8 cellular contexts compared by ENCODE assay signal in genomic region chr10:110074986-110075664, GRCh38.
DNase-seq lines count a peak whose midpoint lies in the region; ATAC-seq, FAIRE-seq and TF ChIP-seq lines count a peak whose summit lies in the region.

No MANE protein-coding gene starts in this region.

- no peaks in the 10 kb centered on the region for H3K9me1 ChIP-seq in endothelial cell of umbilical vein (replicated peaks; ENCODE audit: control insufficient read depth, extremely low read depth, insufficient read depth, low read length)

- H3K79me2 ChIP-seq in DND-41 (ENCODE audit: insufficient read depth, low read length) (peaks cover 83% of the 10 kb centered on the region), endothelial cell of umbilical vein (ENCODE audit: control insufficient read depth, insufficient read depth, low read length) (no peaks in the 10 kb centered on the region), trophoblast cell (ENCODE audit: control insufficient read depth, insufficient read depth, low read length, poor library complexity) (no peaks in the 10 kb centered on the region)

- CTCF ChIA-PET in endothelial cell of umbilical vein (lab: Charles Lee), result interaction anchor here (0.8 to 4.7 kb wide), 8 partner anchors 9 to 191 kb away, joined by 3 to 46 read pairs (median 4); no protein-coding TSS in a partner anchor

- H3K36me3 ChIP-seq in DND-41 (ENCODE audit: insufficient read depth, low read length) (no peaks in the 10 kb centered on the region), endothelial cell of umbilical vein (ENCODE audit: control insufficient read depth in 2 of 2, extremely low read depth in 1 of 2, insufficient read depth in 2 of 2, low read length in 2 of 2) (no peaks in the 10 kb centered on the region), trophoblast cell (ENCODE audit: control insufficient read depth in 1 of 2, insufficient read depth in 2 of 2, low read length in 2 of 2) (no peaks in the 10 kb centered on the region), prostate gland (no peaks in the 10 kb centered on the region), adrenal gland (replicated peaks in 1 of 2) (no peaks in the 10 kb centered on the region)

- H3K9me3 ChIP-seq in DND-41 (ENCODE audit: insufficient read depth, low read length, severe bottlenecking) (no peaks in the 10 kb centered on the region), endothelial cell of umbilical vein (replicated peaks; ENCODE audit: control insufficient read depth, insufficient read depth, low read length) (no peaks in the 10 kb centered on the region), trophoblast cell (ENCODE audit: insufficient read depth, low read depth, low read length) (no peaks in the 10 kb centered on the region), prostate gland (no peaks in the 10 kb centered on the region), adrenal gland (replicated peaks in 1 of 3) (no peaks in the 10 kb centered on the region)

- no peak overlapping the region for H3K23ac ChIP-seq in trophoblast cell (ENCODE audit: low read length)

- no peak overlapping the region for H4K12ac ChIP-seq in trophoblast cell (ENCODE audit: low read depth, low read length)

- H3K4me2 ChIP-seq in DND-41 (ENCODE audit: insufficient read depth, low read length), result no peak overlapping the region
- peak overlapping the region; percentile 69 for H3K4me2 ChIP-seq in endothelial cell of umbilical vein (ENCODE audit: insufficient read depth, low read length)
- peak overlapping the region; percentile 41 for H3K4me2 ChIP-seq in trophoblast cell (ENCODE audit: low read length)

- intact Hi-C loops in endothelial cell of umbilical vein (cut with micrococcal nuclease), result loop anchor here (1.0 to 5.0 kb wide), 7 partner anchors 16 to 322 kb away; partner anchors contain the start of gene ADD3
- intact Hi-C loops in prostate gland (cut with DNase I), result no loop called here
- intact Hi-C loops in adrenal gland (cut with DNase I), result loop anchor here in 1 of 2 donors (10.0 kb wide), 1 partner anchor 60 kb away; no protein-coding TSS in a partner anchor

- ATAC-seq in DND-41 (ENCODE audit: insufficient read depth, low read depth), result no peak

- in situ Hi-C loops in GM13976 (cut with MboI; ENCODE audit: low sequenced_read_pairs, unreplicated experiment), result no loop called here

- TF ChIP-seq CTCF in DND-41 (IDR thresholded peaks at IDR 0.05; ENCODE audit: borderline replicate concordance, extremely low read depth, low read length, poor library complexity, severe bottlenecking) (no peak), endothelial cell of umbilical vein (IDR thresholded peaks at IDR 0.05; ENCODE audit: extremely low read depth in 1 of 2, insufficient read depth in 1 of 2, low read depth in 1 of 2, low read length in 2 of 2) (no peak), GM13976 (IDR thresholded peaks at IDR 0.05; ENCODE audit: borderline replicate concordance, control extremely low read depth, extremely low read depth, insufficient read depth, missing control alignments) (no peak), prostate gland (IDR thresholded peaks at IDR 0.05) (no peak), adrenal gland (IDR thresholded peaks at IDR 0.05) (no peak)

- no peak overlapping the region for H2AK5ac ChIP-seq in trophoblast cell (ENCODE audit: low read length)

- H3K9ac ChIP-seq in DND-41 (ENCODE audit: low read depth, low read length), result no peak overlapping the region
- peak overlapping the region; percentile 53 for H3K9ac ChIP-seq in endothelial cell of umbilical vein (replicated peaks; ENCODE audit: extremely low read depth, insufficient read depth, low read length)
- H3K9ac ChIP-seq in trophoblast cell (ENCODE audit: low read length), result no peak overlapping the region

- no peaks in the 10 kb centered on the region for H3K27me3 ChIP-seq in DND-41 (ENCODE audit: insufficient read depth, low read length, poor library complexity)
- H3K27me3 ChIP-seq in endothelial cell of umbilical vein (ENCODE audit: control insufficient read depth in 2 of 2, insufficient read depth in 2 of 2, low read length in 2 of 2), result no peaks in the 10 kb centered on the region
- H3K27me3 ChIP-seq in trophoblast cell (ENCODE audit: insufficient read depth, low read length), result no peaks in the 10 kb centered on the region
- no peaks in the 10 kb centered on the region for H3K27me3 ChIP-seq in prostate gland (replicated peaks; ENCODE audit: insufficient read depth)
- no peaks in the 10 kb centered on the region for H3K27me3 ChIP-seq in adrenal gland

- TSS peak; percentile 40 for BruUV-seq in endothelial cell of umbilical vein (replicated peaks; lab: Mats Ljungman, UMichigan)

- no peak overlapping the region for H2BK5ac ChIP-seq in trophoblast cell (ENCODE audit: low read depth, low read length, poor library complexity)

- POLR2A ChIA-PET in endothelial cell of umbilical vein (lab: Charles Lee), result interaction anchor here (0.7 to 1.1 kb wide), 2 partner anchors 63 to 140 kb away, joined by 4 read pairs; no protein-coding TSS in a partner anchor

- no peak for TF ChIP-seq POLR2A in endothelial cell of umbilical vein (IDR thresholded peaks at IDR 0.05; ENCODE audit: low read depth, low read length)
- no peak for TF ChIP-seq POLR2A in prostate gland (IDR thresholded peaks at IDR 0.05)
- TF ChIP-seq POLR2A in adrenal gland (IDR thresholded peaks at IDR 0.05), result no peak

- no peak for DNase-seq in DND-41
- no peak for DNase-seq in RCC 7860 (ENCODE audit: low spot score)
- peak; percentile 92 for DNase-seq in endothelial cell of umbilical vein (ENCODE audit: low read depth, low spot score)
- DNase-seq in trophoblast cell, result no peak
- no peak for DNase-seq in NCI-H2227 (lab: John Stamatoyannopoulos, UW; ENCODE audit: unreplicated experiment)
- DNase-seq in GM13976 (ENCODE audit: low spot score), result no peak
- no peak for DNase-seq in prostate gland (ENCODE audit: low spot score)
- no peak for DNase-seq in adrenal gland

- no peak overlapping the region for H2BK12ac ChIP-seq in trophoblast cell (ENCODE audit: low read length)

- FAIRE-seq in RCC 7860 (lab: Jason Lieb, UNC) (peak; percentile 35), endothelial cell of umbilical vein (lab: Jason Lieb, UNC) (peak; percentile 90)

- H3K27ac ChIP-seq in DND-41 (ENCODE audit: low read length) (0 out of 2 replicates have a peak overlapping the region, but pooled peaks have one; percentile 29), endothelial cell of umbilical vein (ENCODE audit: insufficient read depth, low read depth, low read length) (peak overlapping the region; percentile 83), trophoblast cell (ENCODE audit: low read depth, low read length) (peak overlapping the region; percentile 35), prostate gland (peak overlapping the region in 1 of 2 donors; percentile 2), adrenal gland (peak overlapping the region in 2 of 5 donors; percentile 28 to 56)

- H4K20me1 ChIP-seq in DND-41 (ENCODE audit: insufficient read depth, low read length) (peaks cover 13% of the 10 kb centered on the region), endothelial cell of umbilical vein (replicated peaks; ENCODE audit: control insufficient read depth, extremely low read depth, insufficient read depth, low read length) (no peaks in the 10 kb centered on the region)

- no peak overlapping the region for H2BK120ac ChIP-seq in trophoblast cell (ENCODE audit: insufficient read depth, low read length, poor library complexity)

- H4K8ac ChIP-seq in trophoblast cell (ENCODE audit: low read depth, low read length), result no peak overlapping the region

- peaks cover 54% of the 10 kb centered on the region for H3K4me1 ChIP-seq in DND-41 (ENCODE audit: insufficient read depth, low read length)
- H3K4me1 ChIP-seq in endothelial cell of umbilical vein (ENCODE audit: control insufficient read depth, extremely low read depth, insufficient read depth, low read length), result peaks cover 40% of the 10 kb centered on the region
- peaks cover 0 to 6% of the 10 kb centered on the region in 2 experiments for H3K4me1 ChIP-seq in trophoblast cell (ENCODE audit: control insufficient read depth in 1 of 2, insufficient read depth in 2 of 2, low read length in 2 of 2)
- H3K4me1 ChIP-seq in prostate gland (replicated peaks), result no peaks in the 10 kb centered on the region
- peaks cover 18 to 52% of the 10 kb centered on the region in 2 donors for H3K4me1 ChIP-seq in adrenal gland (replicated peaks in 1 of 2)

- H3K4me3 ChIP-seq in DND-41 (ENCODE audit: low read depth in 1 of 2, low read length in 2 of 2) (no peak overlapping the region), endothelial cell of umbilical vein (replicated peaks in 1 of 3; ENCODE audit: insufficient read depth in 1 of 3, low read depth in 1 of 3, low read length in 3 of 3) (no peak overlapping the region), trophoblast cell (ENCODE audit: low read depth, low read length) (no peak overlapping the region), prostate gland (no peak overlapping the region), adrenal gland (no peak overlapping the region)

- H3K18ac ChIP-seq in trophoblast cell (ENCODE audit: low read length), result no peak overlapping the region

- no peaks in the 10 kb centered on the region for H3K79me1 ChIP-seq in trophoblast cell (ENCODE audit: low read length)

- H4K91ac ChIP-seq in trophoblast cell (ENCODE audit: low read depth, low read length), result no peak overlapping the region

- no peak overlapping the region for H3K14ac ChIP-seq in trophoblast cell (ENCODE audit: low read length)

- no peak overlapping the region for H3K4ac ChIP-seq in trophoblast cell (ENCODE audit: low read depth, low read length)

- dilution Hi-C loops in endothelial cell of umbilical vein (cut with MboI; ENCODE audit: extremely low pct_ligation_motif_present, low sequenced_read_pairs), result no loop called here

- no peak overlapping the region for H2AFZ ChIP-seq in DND-41 (ENCODE audit: low read depth, low read length)
- no peak overlapping the region for H2AFZ ChIP-seq in endothelial cell of umbilical vein (ENCODE audit: low read depth, low read length)
- H2AFZ ChIP-seq in trophoblast cell (ENCODE audit: insufficient read depth, low read length, poor library complexity), result no peak overlapping the region

TF ChIP-seq in endothelial cell of umbilical vein, 7 proteins besides CTCF, POLR2A, EP300 and RAD21:
- TF ChIP-seq EZH2 (IDR thresholded peaks at IDR 0.05; ENCODE audit: borderline replicate concordance, low read depth, low read length, severe bottlenecking) (no peak), GATA2 (IDR thresholded peaks at IDR 0.05; ENCODE audit: insufficient read depth, insufficient read length, low read depth, low read length) (peak; percentile 17), FOS (IDR thresholded peaks at IDR 0.05; ENCODE audit: borderline replicate concordance, insufficient read depth, low read length) (no peak), MYC (IDR thresholded peaks at IDR 0.05; ENCODE audit: low read depth, low read length) (no peak), MAX (IDR thresholded peaks at IDR 0.05; ENCODE audit: insufficient read depth, insufficient read length) (no peak), JUN (IDR thresholded peaks at IDR 0.05; ENCODE audit: borderline replicate concordance, insufficient read depth, insufficient read length, low read depth) (peak; percentile 83), POLR2AphosphoS5 (IDR thresholded peaks at IDR 0.05; ENCODE audit: insufficient read depth, low read depth, low read length) (peak; percentile 33)
